Comparison of ENCODE assay signal across 16 cellular contexts in the genomic region with DNA sequence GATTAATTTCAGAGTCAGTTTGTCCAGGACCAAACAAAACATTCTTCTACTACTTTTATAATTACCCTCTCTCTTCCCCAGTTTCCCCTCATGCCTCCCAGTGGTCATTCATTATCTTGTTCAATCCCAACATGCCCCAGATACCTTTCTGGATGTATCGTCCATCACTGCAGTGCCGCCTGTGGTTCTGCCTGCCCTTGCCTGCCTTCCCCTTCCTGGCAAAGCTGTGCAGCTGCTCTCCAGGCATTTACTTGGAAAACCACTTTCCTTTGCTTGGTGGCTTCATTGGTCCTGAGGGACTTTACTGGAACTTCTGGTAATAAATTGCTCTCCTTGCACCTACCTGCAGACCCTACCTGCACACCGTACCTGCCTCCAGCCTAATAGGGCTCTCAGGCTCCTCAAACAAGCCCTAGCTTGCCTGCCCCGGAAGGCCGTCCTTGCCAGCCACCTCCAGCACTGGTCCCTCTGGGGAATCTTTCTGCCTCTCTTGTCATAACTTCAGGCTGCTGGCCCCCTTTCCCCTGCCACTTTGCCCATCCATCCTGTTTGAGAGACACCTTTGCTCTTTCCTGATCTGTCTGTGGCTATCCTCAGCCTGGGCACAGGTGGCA.
"Had no signal": no experiment of that assay in that cellular context is flagged by ENCODE, and none has a peak within 500 bp of the region (broad histone marks: within the 10 kb centered on the region; RNA-seq: fewer than 3 reads in every experiment).

No MANE protein-coding gene starts in this region.

- H3K27ac Mint-ChIP-seq: activated T-helper 2 cell treated with anti-CD3 and anti-CD28 coated beads, Interferon-gamma antibody, Interleukin-2, Interleukin-4, amounts not matched to agents 10 μg/mL and 5 μg/mL and 100 μg/mL, durations not matched to agents 14 hours and 24 hours and 36 hours; natural killer cell; progenitor cell of endocrine pancreas had no signal

- ATAC-seq: activated naive CD4-positive, alpha-beta T cell treated with anti-CD3 and anti-CD28 coated beads, Interleukin-2, amount 50 U/mL, for 72 hours; left lobe of liver; mucosa of descending colon; natural killer cell; stimulated activated naive CD8-positive, alpha-beta T cell treated with anti-CD3 and anti-CD28 coated beads, Interleukin-15, Interleukin-2, amounts not matched to agents 100 U/mL and 50 U/mL, for 24 hours had no signal

- H3K36me3 ChIP-seq: right atrium auricular region, transverse colon had no signal

- H3K9me3 ChIP-seq: mucosa of descending colon, right atrium auricular region, transverse colon had no signal

- H3K4me1 Mint-ChIP-seq: natural killer cell had no signal

- H3K9me3 Mint-ChIP-seq: activated naive CD4-positive, alpha-beta T cell treated with anti-CD3 and anti-CD28 coated beads, Interleukin-2, amount 50 U/mL, for 72 hours; activated T-helper 2 cell treated with anti-CD3 and anti-CD28 coated beads, Interferon-gamma antibody, Interleukin-2, Interleukin-4, amounts not matched to agents 10 μg/mL and 5 μg/mL and 100 μg/mL, durations not matched to agents 14 hours and 24 hours and 36 hours; natural killer cell had no signal

- H3K4me1 ChIP-seq: transverse colon had no signal

- H3K27ac ChIP-seq: dorsolateral prefrontal cortex, right atrium auricular region, transverse colon had no signal

- H3K4me3 ChIP-seq: dorsolateral prefrontal cortex, mucosa of descending colon, right atrium auricular region, transverse colon had no signal

- H3K27me3 ChIP-seq: right atrium auricular region, transverse colon had no signal

- DNase-seq: activated CD4-positive, alpha-beta T cell treated with anti-CD3 and anti-CD28 coated beads, Interleukin-2, amount 50 U/mL, for 4 hours; activated CD4-positive, CD25-positive, alpha-beta regulatory T cell treated with anti-CD3 and anti-CD28 coated beads, Interleukin-2, amount 50 U/mL, for 72 hours; activated T-cell treated with anti-CD3 and anti-CD28 coated beads, Interleukin-2, amount 50 U/mL, for 1 hour; dorsolateral prefrontal cortex; mucosa of descending colon; natural killer cell; small intestine; stimulated activated CD4-positive, alpha-beta T cell treated with anti-CD3 and anti-CD28 coated beads, Interleukin-4, amount 100 ng/mL, for 24 hours; stimulated activated naive CD8-positive, alpha-beta T cell treated with anti-CD3 and anti-CD28 coated beads, Interleukin-15, Interleukin-2, amounts not matched to agents 100 U/mL and 50 U/mL, for 24 hours; T-helper 9 cell; transverse colon had no signal

- H3K4me3 Mint-ChIP-seq: natural killer cell had no signal

- H3K36me3 Mint-ChIP-seq: activated naive CD4-positive, alpha-beta T cell treated with anti-CD3 and anti-CD28 coated beads, Interleukin-2, amount 50 U/mL, for 72 hours; natural killer cell had no signal
